ENCODE assay signal across 1 cellular context in the genomic region with DNA sequence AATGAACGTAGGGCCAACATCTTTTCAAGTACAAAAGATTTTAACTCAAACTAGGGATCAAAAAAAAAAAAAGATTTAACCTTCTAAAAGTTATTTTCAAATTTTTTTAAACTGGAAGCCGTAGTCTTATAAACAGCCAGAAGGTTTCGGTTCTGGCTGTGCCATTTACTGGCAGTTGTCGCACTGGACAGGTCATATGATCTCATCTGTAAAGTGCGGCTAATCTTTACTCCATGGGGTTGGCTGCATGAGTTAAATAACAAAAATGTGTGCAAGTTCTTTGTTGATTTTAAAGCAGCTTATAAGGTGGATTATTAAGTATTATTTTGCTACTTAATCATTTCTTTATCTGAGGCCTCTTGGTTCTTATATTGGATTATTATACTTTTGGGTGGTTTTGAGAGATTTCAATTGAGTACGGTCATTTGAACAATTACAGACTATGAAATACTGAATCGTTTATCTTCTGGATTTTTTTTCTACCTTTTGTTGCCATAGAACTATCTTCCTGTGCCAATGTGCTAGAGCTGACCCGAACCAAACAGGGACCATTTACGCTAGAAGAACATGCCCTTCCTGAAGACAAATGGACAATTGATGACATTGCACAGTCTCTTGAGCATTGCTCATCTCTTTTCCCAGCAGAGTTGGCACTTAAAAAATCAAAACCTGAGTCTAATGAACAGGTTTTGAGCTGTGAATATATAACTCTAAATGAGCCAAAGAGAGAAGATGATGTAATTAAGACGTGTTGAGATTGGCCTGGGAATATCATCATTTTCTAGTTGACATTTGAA.
TF ChIP-seq lines count a peak whose summit lies in the region.

No MANE protein-coding gene starts in this region.

TF ChIP-seq in GM23338, 12 proteins besides CTCF, POLR2A, EP300 and RAD21 (continued from another document):
- TF ChIP-seq, protein P1, sequence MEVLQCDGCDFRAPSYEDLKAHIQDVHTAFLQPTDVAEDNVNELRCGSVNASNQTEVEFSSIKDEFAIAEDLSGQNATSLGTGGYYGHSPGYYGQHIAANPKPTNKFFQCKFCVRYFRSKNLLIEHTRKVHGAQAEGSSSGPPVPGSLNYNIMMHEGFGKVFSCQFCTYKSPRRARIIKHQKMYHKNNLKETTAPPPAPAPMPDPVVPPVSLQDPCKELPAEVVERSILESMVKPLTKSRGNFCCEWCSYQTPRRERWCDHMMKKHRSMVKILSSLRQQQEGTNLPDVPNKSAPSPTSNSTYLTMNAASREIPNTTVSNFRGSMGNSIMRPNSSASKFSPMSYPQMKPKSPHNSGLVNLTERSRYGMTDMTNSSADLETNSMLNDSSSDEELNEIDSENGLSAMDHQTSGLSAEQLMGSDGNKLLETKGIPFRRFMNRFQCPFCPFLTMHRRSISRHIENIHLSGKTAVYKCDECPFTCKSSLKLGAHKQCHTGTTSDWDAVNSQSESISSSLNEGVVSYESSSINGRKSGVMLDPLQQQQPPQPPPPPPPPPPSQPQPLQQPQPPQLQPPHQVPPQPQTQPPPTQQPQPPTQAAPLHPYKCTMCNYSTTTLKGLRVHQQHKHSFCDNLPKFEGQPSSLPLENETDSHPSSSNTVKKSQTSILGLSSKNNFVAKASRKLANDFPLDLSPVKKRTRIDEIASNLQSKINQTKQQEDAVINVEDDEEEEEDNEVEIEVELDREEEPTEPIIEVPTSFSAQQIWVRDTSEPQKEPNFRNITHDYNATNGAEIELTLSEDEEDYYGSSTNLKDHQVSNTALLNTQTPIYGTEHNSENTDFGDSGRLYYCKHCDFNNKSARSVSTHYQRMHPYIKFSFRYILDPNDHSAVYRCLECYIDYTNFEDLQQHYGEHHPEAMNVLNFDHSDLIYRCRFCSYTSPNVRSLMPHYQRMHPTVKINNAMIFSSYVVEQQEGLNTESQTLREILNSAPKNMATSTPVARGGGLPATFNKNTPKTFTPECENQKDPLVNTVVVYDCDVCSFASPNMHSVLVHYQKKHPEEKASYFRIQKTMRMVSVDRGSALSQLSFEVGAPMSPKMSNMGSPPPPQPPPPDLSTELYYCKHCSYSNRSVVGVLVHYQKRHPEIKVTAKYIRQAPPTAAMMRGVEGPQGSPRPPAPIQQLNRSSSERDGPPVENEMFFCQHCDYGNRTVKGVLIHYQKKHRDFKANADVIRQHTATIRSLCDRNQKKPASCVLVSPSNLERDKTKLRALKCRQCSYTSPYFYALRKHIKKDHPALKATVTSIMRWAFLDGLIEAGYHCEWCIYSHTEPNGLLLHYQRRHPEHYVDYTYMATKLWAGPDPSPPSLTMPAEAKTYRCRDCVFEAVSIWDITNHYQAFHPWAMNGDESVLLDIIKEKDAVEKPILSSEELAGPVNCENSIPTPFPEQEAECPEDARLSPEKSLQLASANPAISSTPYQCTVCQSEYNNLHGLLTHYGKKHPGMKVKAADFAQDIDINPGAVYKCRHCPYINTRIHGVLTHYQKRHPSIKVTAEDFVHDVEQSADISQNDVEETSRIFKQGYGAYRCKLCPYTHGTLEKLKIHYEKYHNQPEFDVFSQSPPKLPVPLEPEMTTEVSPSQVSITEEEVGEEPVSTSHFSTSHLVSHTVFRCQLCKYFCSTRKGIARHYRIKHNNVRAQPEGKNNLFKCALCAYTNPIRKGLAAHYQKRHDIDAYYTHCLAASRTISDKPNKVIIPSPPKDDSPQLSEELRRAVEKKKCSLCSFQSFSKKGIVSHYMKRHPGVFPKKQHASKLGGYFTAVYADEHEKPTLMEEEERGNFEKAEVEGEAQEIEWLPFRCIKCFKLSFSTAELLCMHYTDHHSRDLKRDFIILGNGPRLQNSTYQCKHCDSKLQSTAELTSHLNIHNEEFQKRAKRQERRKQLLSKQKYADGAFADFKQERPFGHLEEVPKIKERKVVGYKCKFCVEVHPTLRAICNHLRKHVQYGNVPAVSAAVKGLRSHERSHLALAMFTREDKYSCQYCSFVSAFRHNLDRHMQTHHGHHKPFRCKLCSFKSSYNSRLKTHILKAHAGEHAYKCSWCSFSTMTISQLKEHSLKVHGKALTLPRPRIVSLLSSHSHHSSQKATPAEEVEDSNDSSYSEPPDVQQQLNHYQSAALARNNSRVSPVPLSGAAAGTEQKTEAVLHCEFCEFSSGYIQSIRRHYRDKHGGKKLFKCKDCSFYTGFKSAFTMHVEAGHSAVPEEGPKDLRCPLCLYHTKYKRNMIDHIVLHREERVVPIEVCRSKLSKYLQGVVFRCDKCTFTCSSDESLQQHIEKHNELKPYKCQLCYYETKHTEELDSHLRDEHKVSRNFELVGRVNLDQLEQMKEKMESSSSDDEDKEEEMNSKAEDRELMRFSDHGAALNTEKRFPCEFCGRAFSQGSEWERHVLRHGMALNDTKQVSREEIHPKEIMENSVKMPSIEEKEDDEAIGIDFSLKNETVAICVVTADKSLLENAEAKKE (CRISPR knock-in tag; IDR thresholded peaks at IDR 0.05), result no peak
- TF ChIP-seq JUNB (IDR thresholded peaks at IDR 0.05; ENCODE audit: unreplicated experiment), result no peak
- TF ChIP-seq CREB1 (CRISPR knock-in tag; IDR thresholded peaks at IDR 0.05; ENCODE audit: low read depth), result no peak
- TF ChIP-seq EZH2 (IDR thresholded peaks at IDR 0.05; ENCODE audit: low read depth, unreplicated experiment), result no peak
- TF ChIP-seq, protein P2, sequence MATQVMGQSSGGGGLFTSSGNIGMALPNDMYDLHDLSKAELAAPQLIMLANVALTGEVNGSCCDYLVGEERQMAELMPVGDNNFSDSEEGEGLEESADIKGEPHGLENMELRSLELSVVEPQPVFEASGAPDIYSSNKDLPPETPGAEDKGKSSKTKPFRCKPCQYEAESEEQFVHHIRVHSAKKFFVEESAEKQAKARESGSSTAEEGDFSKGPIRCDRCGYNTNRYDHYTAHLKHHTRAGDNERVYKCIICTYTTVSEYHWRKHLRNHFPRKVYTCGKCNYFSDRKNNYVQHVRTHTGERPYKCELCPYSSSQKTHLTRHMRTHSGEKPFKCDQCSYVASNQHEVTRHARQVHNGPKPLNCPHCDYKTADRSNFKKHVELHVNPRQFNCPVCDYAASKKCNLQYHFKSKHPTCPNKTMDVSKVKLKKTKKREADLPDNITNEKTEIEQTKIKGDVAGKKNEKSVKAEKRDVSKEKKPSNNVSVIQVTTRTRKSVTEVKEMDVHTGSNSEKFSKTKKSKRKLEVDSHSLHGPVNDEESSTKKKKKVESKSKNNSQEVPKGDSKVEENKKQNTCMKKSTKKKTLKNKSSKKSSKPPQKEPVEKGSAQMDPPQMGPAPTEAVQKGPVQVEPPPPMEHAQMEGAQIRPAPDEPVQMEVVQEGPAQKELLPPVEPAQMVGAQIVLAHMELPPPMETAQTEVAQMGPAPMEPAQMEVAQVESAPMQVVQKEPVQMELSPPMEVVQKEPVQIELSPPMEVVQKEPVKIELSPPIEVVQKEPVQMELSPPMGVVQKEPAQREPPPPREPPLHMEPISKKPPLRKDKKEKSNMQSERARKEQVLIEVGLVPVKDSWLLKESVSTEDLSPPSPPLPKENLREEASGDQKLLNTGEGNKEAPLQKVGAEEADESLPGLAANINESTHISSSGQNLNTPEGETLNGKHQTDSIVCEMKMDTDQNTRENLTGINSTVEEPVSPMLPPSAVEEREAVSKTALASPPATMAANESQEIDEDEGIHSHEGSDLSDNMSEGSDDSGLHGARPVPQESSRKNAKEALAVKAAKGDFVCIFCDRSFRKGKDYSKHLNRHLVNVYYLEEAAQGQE (IDR thresholded peaks at IDR 0.05; ENCODE audit: unreplicated experiment), result no peak
- no peak for TF ChIP-seq POLR2AphosphoS5 (IDR thresholded peaks at IDR 0.05; ENCODE audit: low read depth)
- TF ChIP-seq ZNF331 (CRISPR knock-in tag; IDR thresholded peaks at IDR 0.05; ENCODE audit: low read depth), result no peak
- TF ChIP-seq ZNF114 (CRISPR knock-in tag; IDR thresholded peaks at IDR 0.05), result no peak
- no peak for TF ChIP-seq STAT1 (IDR thresholded peaks at IDR 0.05; ENCODE audit: unreplicated experiment)
- no peak for TF ChIP-seq NANOG (IDR thresholded peaks at IDR 0.05; ENCODE audit: borderline replicate concordance)
- TF ChIP-seq, protein P3, sequence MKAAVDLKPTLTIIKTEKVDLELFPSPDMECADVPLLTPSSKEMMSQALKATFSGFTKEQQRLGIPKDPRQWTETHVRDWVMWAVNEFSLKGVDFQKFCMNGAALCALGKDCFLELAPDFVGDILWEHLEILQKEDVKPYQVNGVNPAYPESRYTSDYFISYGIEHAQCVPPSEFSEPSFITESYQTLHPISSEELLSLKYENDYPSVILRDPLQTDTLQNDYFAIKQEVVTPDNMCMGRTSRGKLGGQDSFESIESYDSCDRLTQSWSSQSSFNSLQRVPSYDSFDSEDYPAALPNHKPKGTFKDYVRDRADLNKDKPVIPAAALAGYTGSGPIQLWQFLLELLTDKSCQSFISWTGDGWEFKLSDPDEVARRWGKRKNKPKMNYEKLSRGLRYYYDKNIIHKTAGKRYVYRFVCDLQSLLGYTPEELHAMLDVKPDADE (IDR thresholded peaks at IDR 0.05), result no peak
